10 cellular contexts compared by ENCODE assay signal in genomic region chr12:89783321-89784060, GRCh38.
A peak's percentile ranks its signal among the peaks of the same experiment; 100 is the strongest.
DNase-seq lines count a peak whose midpoint lies in the region; ATAC-seq and TF ChIP-seq lines count a peak whose summit lies in the region.
"Had no signal": no experiment of that assay in that cellular context is flagged by ENCODE, and none has a peak within 500 bp of the region (broad histone marks: within the 10 kb centered on the region; RNA-seq: fewer than 3 reads in every experiment).

No MANE protein-coding gene starts in this region.

- peak overlapping the region; percentile 35 for H2AFZ ChIP-seq in parathyroid adenoma

- no peaks in the 10 kb centered on the region for H3K36me3 ChIP-seq in parathyroid adenoma (ENCODE audit: control insufficient read depth, insufficient read depth, low read length)

- DNase-seq in NCI-H226 (peak; percentile 72), fibroblast of mammary gland (ENCODE audit: low read depth) (peak; percentile 78), OCI-M2 (lab: John Stamatoyannopoulos, UW; ENCODE audit: unreplicated experiment) (no peak), COLO829 (ENCODE audit: low spot score) (no peak), G401 (ENCODE audit: low spot score) (no peak)
- DNase-seq: central memory CD4-positive, alpha-beta T cell; NCI-H187 had no signal

- TF ChIP-seq CTCF in fibroblast of mammary gland (conservative IDR thresholded peaks at IDR 0.05; ENCODE audit: control insufficient read depth, insufficient read depth, low read depth, low read length) (no peak), parathyroid adenoma (IDR thresholded peaks at IDR 0.05) (no peak)

- H3K4me1 ChIP-seq in parathyroid adenoma: no peaks in the 10 kb centered on the region

- no peak overlapping the region for H3K27ac ChIP-seq in parathyroid adenoma

- H3K4me3 ChIP-seq in fibroblast of mammary gland (ENCODE audit: control insufficient read depth, low read depth, low read length) (no peak overlapping the region), parathyroid adenoma (ENCODE audit: low read depth, low read length) (no peak overlapping the region)

- H3K4me2 ChIP-seq in parathyroid adenoma (ENCODE audit: low read length): no peak overlapping the region

- no peak overlapping the region for H3K9ac ChIP-seq in parathyroid adenoma

- ATAC-seq in GM18907 (IDR thresholded peaks at IDR 0.05; ENCODE audit: unreplicated experiment) (peak; percentile 66), HG03196 (IDR thresholded peaks at IDR 0.05; ENCODE audit: unreplicated experiment) (no peak)

- H3K79me2 ChIP-seq in parathyroid adenoma: no peaks in the 10 kb centered on the region

- H3K9me3 ChIP-seq in parathyroid adenoma (ENCODE audit: control insufficient read depth, low read length): no peaks in the 10 kb centered on the region

- in situ Hi-C loops in G401 (cut with HindIII; ENCODE audit: low sequenced_read_pairs): no loop called here

- H3K27me3 ChIP-seq in parathyroid adenoma (ENCODE audit: control insufficient read depth, insufficient read depth, low read length): no peaks in the 10 kb centered on the region

Comparison
In these comparisons a context has a peak if more than half of its experiments do, and no peak if none do; other contexts are left out.
1. DNase-seq: peak in NCI-H226 (single experiment) and fibroblast of mammary gland (single experiment); none in OCI-M2 (single experiment), COLO829 (single experiment) and G401 (single experiment).